ENCODE assay signal across 8 cellular contexts in genomic region chr10:101041252-101041761, GRCh38. TPM values are rescaled to one million over a fixed set of nuclear protein-coding genes. Genes with fewer than 3 reads are reported as not detected.
DNase-seq lines count a peak whose midpoint lies in the region; ATAC-seq and TF ChIP-seq lines count a peak whose summit lies in the region.

No MANE protein-coding gene starts in this region.

- peaks cover 16% of the 10 kb centered on the region for H3K27me3 Mint-ChIP-seq in activated CD8-positive, alpha-beta memory T cell treated with anti-CD3 and anti-CD28 coated beads, Interleukin-2, amount 10 ng/mL, durations not matched to agents 7 days and 5 days
- H3K27me3 Mint-ChIP-seq in natural killer cell (ENCODE audit: low read depth in 2 of 2), result peaks cover 2 to 4% of the 10 kb centered on the region in 2 donors

- no peak for TF ChIP-seq POLR2A in suprapubic skin (IDR thresholded peaks at IDR 0.05)

- H4K20me1 ChIP-seq in BLaER1 treated with 17β-estradiol and CSF1 and Interleukin-3, amounts not matched to agents 10 nM and 100 nM, result peaks cover 0 to 48% (median 16%) of the 10 kb centered on the region in 11 experiments; a peak in 10 of 22 replicates

- whole genome bisulfite sequencing in suprapubic skin, result 16% methylated on average over 6 of the region's 6 CpGs

- peak overlapping the region; percentile 2 to 94 (median 85); a peak in 14 of 22 replicates for H3K4me2 ChIP-seq in BLaER1 treated with 17β-estradiol and CSF1 and Interleukin-3, amounts not matched to agents 10 nM and 100 nM

- ATAC-seq in GM18909 (IDR thresholded peaks at IDR 0.05; ENCODE audit: poor library complexity, unreplicated experiment) (peak; percentile 65), natural killer cell (peak; percentile 87)
- peak; percentile 77 for ATAC-seq in activated CD8-positive, alpha-beta memory T cell treated with anti-CD3 and anti-CD28 coated beads, Interleukin-2, amount 10 ng/mL, durations not matched to agents 7 days and 5 days

- peaks cover 25 to 33% (median 30%) of the 10 kb centered on the region in 10 experiments for H3K4me1 ChIP-seq in BLaER1 treated with 17β-estradiol and CSF1 and Interleukin-3, amounts not matched to agents 10 nM and 100 nM
- H3K4me1 ChIP-seq in NT2/D1 (ENCODE audit: insufficient read depth, insufficient read length) (peaks cover 6% of the 10 kb centered on the region), suprapubic skin (peaks cover 19% of the 10 kb centered on the region)

- CTCF ChIA-PET in activated CD8-positive, alpha-beta memory T cell treated with anti-CD3 and anti-CD28 coated beads, Interleukin-2, amount 10 ng/mL, durations not matched to agents 7 days and 5 days (lab: Charles Lee), result interaction anchor here (0.6 to 20.6 kb wide), 14 partner anchors 9 to 692 kb away, joined by 3 to 402 read pairs (median 10); partner anchors contain the start of genes KAZALD1, PDZD7 and SFXN3

- intact Hi-C loops in natural killer cell (cut with micrococcal nuclease), result loop anchor here (1.0 kb wide), 1 partner anchor 27 kb away; no protein-coding TSS in a partner anchor

- no peaks in the 10 kb centered on the region for H3K9me3 ChIP-seq in BLaER1 treated with 17β-estradiol and CSF1 and Interleukin-3, amounts not matched to agents 10 nM and 100 nM (replicated peaks in 1 of 11)
- no peaks in the 10 kb centered on the region for H3K9me3 ChIP-seq in NT2/D1 (ENCODE audit: insufficient read depth, low read length)
- H3K9me3 ChIP-seq in suprapubic skin, result no peaks in the 10 kb centered on the region

- H3K36me3 ChIP-seq in BLaER1 treated with 17β-estradiol and CSF1 and Interleukin-3, amounts not matched to agents 10 nM and 100 nM, result peaks cover 21 to 44% (median 39%) of the 10 kb centered on the region in 11 experiments
- H3K36me3 ChIP-seq in NT2/D1 (ENCODE audit: insufficient read depth, insufficient read length, low read length) (peaks cover 18% of the 10 kb centered on the region), suprapubic skin (peaks cover 37% of the 10 kb centered on the region)

- peak overlapping the region in 1 of 11 experiments; percentile 6; a peak in 1 of 22 replicates for H3K9ac ChIP-seq in BLaER1 treated with 17β-estradiol and CSF1 and Interleukin-3, amounts not matched to agents 10 nM and 100 nM
- no peak overlapping the region for H3K9ac ChIP-seq in NT2/D1 (ENCODE audit: insufficient read length, low read depth)

- peaks cover 6% of the 10 kb centered on the region for H3K36me3 Mint-ChIP-seq in activated CD8-positive, alpha-beta memory T cell treated with anti-CD3 and anti-CD28 coated beads, Interleukin-2, amount 10 ng/mL, durations not matched to agents 7 days and 5 days
- H3K36me3 Mint-ChIP-seq in natural killer cell, result peaks cover 14% of the 10 kb centered on the region

- H3K27ac Mint-ChIP-seq in activated CD8-positive, alpha-beta memory T cell treated with anti-CD3 and anti-CD28 coated beads, Interleukin-2, amount 10 ng/mL, durations not matched to agents 7 days and 5 days, result no peak overlapping the region
- peak overlapping the region; percentile 51 to 89 for H3K27ac Mint-ChIP-seq in natural killer cell

- H3K27ac ChIP-seq in BLaER1 treated with 17β-estradiol and CSF1 and Interleukin-3, amounts not matched to agents 10 nM and 100 nM, result no peak overlapping the region
- no peak overlapping the region for H3K27ac ChIP-seq in suprapubic skin

- H3K4me3 ChIP-seq in BLaER1 treated with 17β-estradiol and CSF1 and Interleukin-3, amounts not matched to agents 10 nM and 100 nM, result no peak overlapping the region
- no peak overlapping the region for H3K4me3 ChIP-seq in NT2/D1 (ENCODE audit: insufficient read length, low read depth)
- no peak overlapping the region for H3K4me3 ChIP-seq in epithelial cell of proximal tubule (ENCODE audit: low read depth, low read length)
- no peak overlapping the region for H3K4me3 ChIP-seq in suprapubic skin

- peaks cover 23% of the 10 kb centered on the region for H3K4me1 Mint-ChIP-seq in activated CD8-positive, alpha-beta memory T cell treated with anti-CD3 and anti-CD28 coated beads, Interleukin-2, amount 10 ng/mL, durations not matched to agents 7 days and 5 days
- H3K4me1 Mint-ChIP-seq in natural killer cell, result peaks cover 25 to 29% of the 10 kb centered on the region in 2 donors

- no peaks in the 10 kb centered on the region for H3K9me3 Mint-ChIP-seq in activated CD8-positive, alpha-beta memory T cell treated with anti-CD3 and anti-CD28 coated beads, Interleukin-2, amount 10 ng/mL, durations not matched to agents 7 days and 5 days (ENCODE audit: low read depth)
- no peaks in the 10 kb centered on the region for H3K9me3 Mint-ChIP-seq in natural killer cell

- DNase-seq in HPDE6-E6E7 (ENCODE audit: extremely low spot score) (peak; percentile 80), NT2/D1 (ENCODE audit: low read depth, low spot score) (peak; percentile 60), epithelial cell of proximal tubule (ENCODE audit: low read depth) (no peak), natural killer cell (peak; percentile 65), suprapubic skin (ENCODE audit: low spot score in 2 of 2) (peak in 1 of 2 donors; percentile 90)
- DNase-seq in activated CD8-positive, alpha-beta memory T cell treated with anti-CD3 and anti-CD28 coated beads, Interleukin-2, amount 10 ng/mL, durations not matched to agents 7 days and 5 days, result peak; percentile 87

- H3K4me3 Mint-ChIP-seq in activated CD8-positive, alpha-beta memory T cell treated with anti-CD3 and anti-CD28 coated beads, Interleukin-2, amount 10 ng/mL, durations not matched to agents 7 days and 5 days, result no peak overlapping the region
- H3K4me3 Mint-ChIP-seq in natural killer cell, result no peak overlapping the region

- TF ChIP-seq CTCF in epithelial cell of proximal tubule (conservative IDR thresholded peaks at IDR 0.05; ENCODE audit: low read depth, low read length), result peak; percentile 88
- peak; percentile 78 for TF ChIP-seq CTCF in natural killer cell (IDR thresholded peaks at IDR 0.05)
- TF ChIP-seq CTCF in suprapubic skin (IDR thresholded peaks at IDR 0.05), result peak; percentile 79 to 91

- peaks cover 3 to 15% (median 7%) of the 10 kb centered on the region in 11 experiments; a peak in 21 of 22 replicates for H3K27me3 ChIP-seq in BLaER1 treated with 17β-estradiol and CSF1 and Interleukin-3, amounts not matched to agents 10 nM and 100 nM
- H3K27me3 ChIP-seq in NT2/D1 (ENCODE audit: insufficient read depth, insufficient read length) (no peaks in the 10 kb centered on the region), suprapubic skin (no peaks in the 10 kb centered on the region)

- TF ChIP-seq EP300 in suprapubic skin (IDR thresholded peaks at IDR 0.05), result no peak

RNA-seq across cellular contexts. Expression of gene SFXN3, which starts 10.3 kb away (rescaled TPM):
- total RNA-seq in activated CD8-positive, alpha-beta memory T cell treated with anti-CD3 and anti-CD28 coated beads, Interleukin-2, amount 10 ng/mL, durations not matched to agents 7 days and 5 days, result 10 to 100 TPM; 38.2 to 48.8 TPM
- total RNA-seq in epithelial cell of proximal tubule, result 47.6 and 49.5 TPM in 2 replicates
- 10 to 100 TPM; 59.7 to 74.5 (median 68.9) TPM for total RNA-seq in natural killer cell
- 100 to 1,000 TPM in 1 of 4 donors, 10 to 100 TPM in 3; 57.6 to 296 (median 74.3) TPM for total RNA-seq in suprapubic skin

RNA-seq across cellular contexts. Expression of gene PDZD7, which starts 10.4 kb away (rescaled TPM):
- 1 to 10 TPM in 1 of 2 experiments, under 1 TPM in 1; 0.59 to 1.2 TPM for total RNA-seq in activated CD8-positive, alpha-beta memory T cell treated with anti-CD3 and anti-CD28 coated beads, Interleukin-2, amount 10 ng/mL, durations not matched to agents 7 days and 5 days
- 6.1 and 6.6 TPM in 2 replicates for total RNA-seq in epithelial cell of proximal tubule
- total RNA-seq in natural killer cell, result 1 to 10 TPM in 1 of 3 donors, under 1 TPM in 2; 0.35 to 1.2 (median 0.52) TPM
- total RNA-seq in suprapubic skin, result 1 to 10 TPM; 1.2 to 6.0 (median 1.8) TPM

RNA-seq across cellular contexts. Expression of gene KAZALD1, which starts 20.5 kb away (rescaled TPM):
- under 1 TPM in 1 of 2 experiments, not detected in 1; 0.30 TPM for total RNA-seq in activated CD8-positive, alpha-beta memory T cell treated with anti-CD3 and anti-CD28 coated beads, Interleukin-2, amount 10 ng/mL, durations not matched to agents 7 days and 5 days
- total RNA-seq in epithelial cell of proximal tubule (2.9 and 4.5 TPM in 2 replicates), natural killer cell (under 1 TPM in 1 of 3 donors, not detected in 2; 0.49 TPM), suprapubic skin (1 to 10 TPM; 1.6 to 4.2 (median 2.5) TPM)

RNA-seq across cellular contexts. Expression of gene LZTS2, which starts 41.7 kb away (rescaled TPM):
- 10 to 100 TPM; 12.6 to 12.7 TPM for total RNA-seq in activated CD8-positive, alpha-beta memory T cell treated with anti-CD3 and anti-CD28 coated beads, Interleukin-2, amount 10 ng/mL, durations not matched to agents 7 days and 5 days
- 77.8 and 81.0 TPM in 2 replicates for total RNA-seq in epithelial cell of proximal tubule
- 10 to 100 TPM in 2 of 3 donors, 1 to 10 TPM in 1; 8.0 to 16.1 (median 11.7) TPM for total RNA-seq in natural killer cell
- 10 to 100 TPM; 51.9 to 88.8 (median 61.2) TPM for total RNA-seq in suprapubic skin

RNA-seq across cellular contexts. Expression of gene TWNK, which starts 54.0 kb away (rescaled TPM):
- total RNA-seq in activated CD8-positive, alpha-beta memory T cell treated with anti-CD3 and anti-CD28 coated beads, Interleukin-2, amount 10 ng/mL, durations not matched to agents 7 days and 5 days, result 10 to 100 TPM; 11.2 to 18.7 TPM
- total RNA-seq in epithelial cell of proximal tubule (5.2 and 9.7 TPM in 2 replicates), natural killer cell (1 to 10 TPM; 2.2 to 3.6 (median 3.3) TPM), suprapubic skin (1 to 10 TPM; 7.6 to 9.0 (median 8.1) TPM)
